1 cellular context compared by ENCODE assay signal in the genomic region with DNA sequence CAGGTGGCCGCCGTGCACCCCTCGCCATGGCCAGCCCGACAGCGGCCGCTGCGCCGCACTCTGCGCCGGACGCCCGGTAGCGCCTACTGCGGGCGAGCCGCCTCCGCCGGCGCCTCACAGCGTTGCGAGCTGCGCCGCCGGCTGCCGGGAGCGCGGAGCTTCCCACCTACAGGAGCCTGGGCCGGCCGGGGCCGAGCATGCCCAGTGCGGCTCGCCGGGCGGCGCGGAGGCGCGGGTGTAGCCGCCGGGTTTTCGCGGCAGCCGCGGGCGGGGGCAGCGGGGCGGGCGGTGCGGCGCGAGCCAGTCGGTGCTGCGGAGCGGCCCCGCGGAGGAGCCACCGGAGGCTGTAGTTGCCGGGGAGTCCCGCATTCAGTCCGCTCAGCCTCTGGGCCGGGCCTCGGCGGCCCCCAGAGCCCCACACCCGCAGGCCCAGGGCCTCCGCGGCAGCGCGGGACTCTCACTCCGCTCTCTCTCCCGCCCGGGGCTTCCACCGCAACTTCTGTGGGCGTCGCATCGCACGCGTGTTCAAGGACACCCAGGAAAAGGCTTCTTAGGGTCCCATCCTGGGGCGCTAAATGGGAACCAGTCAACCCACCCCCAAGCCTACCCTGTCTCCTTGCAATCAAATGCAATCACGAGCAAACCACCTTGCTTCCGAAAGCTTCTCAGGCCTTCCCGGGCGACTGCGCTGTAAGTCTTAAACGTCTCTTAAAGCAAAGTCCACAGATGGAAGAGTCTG.
TF ChIP-seq lines count a peak whose summit lies in the region.

A gene (minus strand): TSS at position 143 of the 739 bp plus-strand sequence. CDS start 20,518 bp downstream, outside the sequence.

TF ChIP-seq in HepG2, 621 proteins besides CTCF, POLR2A, EP300 and RAD21 (continued from another document and continues in another):
- TF ChIP-seq, protein P1, sequence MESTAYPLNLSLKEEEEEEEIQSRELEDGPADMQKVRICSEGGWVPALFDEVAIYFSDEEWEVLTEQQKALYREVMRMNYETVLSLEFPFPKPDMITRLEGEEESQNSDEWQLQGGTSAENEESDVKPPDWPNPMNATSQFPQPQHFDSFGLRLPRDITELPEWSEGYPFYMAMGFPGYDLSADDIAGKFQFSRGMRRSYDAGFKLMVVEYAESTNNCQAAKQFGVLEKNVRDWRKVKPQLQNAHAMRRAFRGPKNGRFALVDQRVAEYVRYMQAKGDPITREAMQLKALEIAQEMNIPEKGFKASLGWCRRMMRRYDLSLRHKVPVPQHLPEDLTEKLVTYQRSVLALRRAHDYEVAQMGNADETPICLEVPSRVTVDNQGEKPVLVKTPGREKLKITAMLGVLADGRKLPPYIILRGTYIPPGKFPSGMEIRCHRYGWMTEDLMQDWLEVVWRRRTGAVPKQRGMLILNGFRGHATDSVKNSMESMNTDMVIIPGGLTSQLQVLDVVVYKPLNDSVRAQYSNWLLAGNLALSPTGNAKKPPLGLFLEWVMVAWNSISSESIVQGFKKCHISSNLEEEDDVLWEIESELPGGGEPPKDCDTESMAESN (CRISPR knock-in tag; conservative IDR thresholded peaks at IDR 0.05), result peak; percentile 62
- TF ChIP-seq, protein P2, sequence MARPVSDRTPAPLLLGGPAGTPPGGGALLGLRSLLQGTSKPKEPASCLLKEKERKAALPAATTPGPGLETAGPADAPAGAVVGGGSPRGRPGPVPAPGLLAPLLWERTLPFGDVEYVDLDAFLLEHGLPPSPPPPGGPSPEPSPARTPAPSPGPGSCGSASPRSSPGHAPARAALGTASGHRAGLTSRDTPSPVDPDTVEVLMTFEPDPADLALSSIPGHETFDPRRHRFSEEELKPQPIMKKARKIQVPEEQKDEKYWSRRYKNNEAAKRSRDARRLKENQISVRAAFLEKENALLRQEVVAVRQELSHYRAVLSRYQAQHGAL (CRISPR knock-in tag; IDR thresholded peaks at IDR 0.05; ENCODE audit: not compliant biosample characterization), result no peak
- TF ChIP-seq SPEN (CRISPR knock-in tag; IDR thresholded peaks at IDR 0.05; ENCODE audit: low read depth) (peak; percentile 63; the same call in 1 of the 2 replicates), ZNF430 (CRISPR knock-in tag; IDR thresholded peaks at IDR 0.05) (no peak), ZNF562 (CRISPR knock-in tag; IDR thresholded peaks at IDR 0.05; ENCODE audit: borderline replicate concordance) (0 out of 2 replicates have a peak, but pooled peaks have one; percentile 52), CEBPB (IDR thresholded peaks at IDR 0.05; ENCODE audit: borderline replicate concordance, low read depth, low read length) (no peak), SRY (CRISPR knock-in tag; IDR thresholded peaks at IDR 0.05) (peak; percentile 43; the same call in 1 of the 2 replicates), ZNF891 (CRISPR knock-in tag; IDR thresholded peaks at IDR 0.05) (no peak), HOXA9 (CRISPR knock-in tag; IDR thresholded peaks at IDR 0.05; ENCODE audit: borderline replicate concordance) (no peak), SAP130 (CRISPR knock-in tag; IDR thresholded peaks at IDR 0.05; ENCODE audit: low read depth) (0 out of 2 replicates have a peak, but pooled peaks have one; percentile 29), SKI (IDR thresholded peaks at IDR 0.05; ENCODE audit: partially characterized antibody) (peak; percentile 91), CCDC6 (CRISPR knock-in tag; IDR thresholded peaks at IDR 0.05) (peak; percentile 85; the same call in 1 of the 2 replicates), ZNF34 (CRISPR knock-in tag; IDR thresholded peaks at IDR 0.05; ENCODE audit: borderline replicate concordance) (peak; percentile 49; the same call in 1 of the 2 replicates), YY1 (IDR thresholded peaks at IDR 0.05; ENCODE audit: insufficient read depth, insufficient replicate concordance, low read depth, low read length) (peak; percentile 80), ZMYM3 (CRISPR knock-in tag; IDR thresholded peaks at IDR 0.05) (no peak; the same call in 1 of the 2 replicates), DMAP1 (CRISPR knock-in tag; IDR thresholded peaks at IDR 0.05) (0 out of 2 replicates have a peak, but pooled peaks have one; percentile 0), KAT2B (IDR thresholded peaks at IDR 0.05; ENCODE audit: borderline replicate concordance, low read depth, low read length) (no peak), SNAI1 (CRISPR knock-in tag; IDR thresholded peaks at IDR 0.05; ENCODE audit: borderline replicate concordance) (no peak), HNRNPLL (IDR thresholded peaks at IDR 0.05; ENCODE audit: low read depth, low read length, poor library complexity, severe bottlenecking) (peak; percentile 97), SP4 (CRISPR knock-in tag; IDR thresholded peaks at IDR 0.05) (peak; percentile 83), ZNF768 (CRISPR knock-in tag; IDR thresholded peaks at IDR 0.05) (peak; percentile 69; the same call in 1 of the 2 replicates), MXI1 (IDR thresholded peaks at IDR 0.05; ENCODE audit: borderline replicate concordance, low read depth, low read length) (peak; percentile 59; the same call in 1 of the 3 replicates), ZFP37 (CRISPR knock-in tag; IDR thresholded peaks at IDR 0.05; ENCODE audit: borderline replicate concordance) (no peak), ZSCAN21 (CRISPR knock-in tag; IDR thresholded peaks at IDR 0.05; ENCODE audit: borderline replicate concordance) (0 out of 2 replicates have a peak, but pooled peaks have one; percentile 60), KAT7 (CRISPR knock-in tag; IDR thresholded peaks at IDR 0.05; ENCODE audit: borderline replicate concordance) (no peak), ZFY (CRISPR knock-in tag; IDR thresholded peaks at IDR 0.05) (peak; percentile 72)
- TF ChIP-seq, protein P3, sequence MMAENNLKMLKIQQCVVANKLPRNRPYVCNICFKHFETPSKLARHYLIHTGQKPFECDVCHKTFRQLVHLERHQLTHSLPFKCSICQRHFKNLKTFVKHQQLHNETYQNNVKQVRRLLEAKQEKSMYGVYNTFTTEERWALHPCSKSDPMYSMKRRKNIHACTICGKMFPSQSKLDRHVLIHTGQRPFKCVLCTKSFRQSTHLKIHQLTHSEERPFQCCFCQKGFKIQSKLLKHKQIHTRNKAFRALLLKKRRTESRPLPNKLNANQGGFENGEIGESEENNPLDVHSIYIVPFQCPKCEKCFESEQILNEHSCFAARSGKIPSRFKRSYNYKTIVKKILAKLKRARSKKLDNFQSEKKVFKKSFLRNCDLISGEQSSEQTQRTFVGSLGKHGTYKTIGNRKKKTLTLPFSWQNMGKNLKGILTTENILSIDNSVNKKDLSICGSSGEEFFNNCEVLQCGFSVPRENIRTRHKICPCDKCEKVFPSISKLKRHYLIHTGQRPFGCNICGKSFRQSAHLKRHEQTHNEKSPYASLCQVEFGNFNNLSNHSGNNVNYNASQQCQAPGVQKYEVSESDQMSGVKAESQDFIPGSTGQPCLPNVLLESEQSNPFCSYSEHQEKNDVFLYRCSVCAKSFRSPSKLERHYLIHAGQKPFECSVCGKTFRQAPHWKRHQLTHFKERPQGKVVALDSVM (CRISPR knock-in tag; IDR thresholded peaks at IDR 0.05), result peak; percentile 88
- TF ChIP-seq, protein P4, sequence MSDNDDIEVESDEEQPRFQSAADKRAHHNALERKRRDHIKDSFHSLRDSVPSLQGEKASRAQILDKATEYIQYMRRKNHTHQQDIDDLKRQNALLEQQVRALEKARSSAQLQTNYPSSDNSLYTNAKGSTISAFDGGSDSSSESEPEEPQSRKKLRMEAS (IDR thresholded peaks at IDR 0.05), result peak; percentile 80
- TF ChIP-seq, protein P5, sequence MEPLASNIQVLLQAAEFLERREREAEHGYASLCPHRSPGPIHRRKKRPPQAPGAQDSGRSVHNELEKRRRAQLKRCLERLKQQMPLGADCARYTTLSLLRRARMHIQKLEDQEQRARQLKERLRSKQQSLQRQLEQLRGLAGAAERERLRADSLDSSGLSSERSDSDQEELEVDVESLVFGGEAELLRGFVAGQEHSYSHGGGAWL (CRISPR knock-in tag; IDR thresholded peaks at IDR 0.05), result 0 out of 2 replicates have a peak, but pooled peaks have one; percentile 40
- TF ChIP-seq, protein P6, sequence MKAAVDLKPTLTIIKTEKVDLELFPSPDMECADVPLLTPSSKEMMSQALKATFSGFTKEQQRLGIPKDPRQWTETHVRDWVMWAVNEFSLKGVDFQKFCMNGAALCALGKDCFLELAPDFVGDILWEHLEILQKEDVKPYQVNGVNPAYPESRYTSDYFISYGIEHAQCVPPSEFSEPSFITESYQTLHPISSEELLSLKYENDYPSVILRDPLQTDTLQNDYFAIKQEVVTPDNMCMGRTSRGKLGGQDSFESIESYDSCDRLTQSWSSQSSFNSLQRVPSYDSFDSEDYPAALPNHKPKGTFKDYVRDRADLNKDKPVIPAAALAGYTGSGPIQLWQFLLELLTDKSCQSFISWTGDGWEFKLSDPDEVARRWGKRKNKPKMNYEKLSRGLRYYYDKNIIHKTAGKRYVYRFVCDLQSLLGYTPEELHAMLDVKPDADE (CRISPR knock-in tag; IDR thresholded peaks at IDR 0.05), result no peak
- TF ChIP-seq, protein P7, sequence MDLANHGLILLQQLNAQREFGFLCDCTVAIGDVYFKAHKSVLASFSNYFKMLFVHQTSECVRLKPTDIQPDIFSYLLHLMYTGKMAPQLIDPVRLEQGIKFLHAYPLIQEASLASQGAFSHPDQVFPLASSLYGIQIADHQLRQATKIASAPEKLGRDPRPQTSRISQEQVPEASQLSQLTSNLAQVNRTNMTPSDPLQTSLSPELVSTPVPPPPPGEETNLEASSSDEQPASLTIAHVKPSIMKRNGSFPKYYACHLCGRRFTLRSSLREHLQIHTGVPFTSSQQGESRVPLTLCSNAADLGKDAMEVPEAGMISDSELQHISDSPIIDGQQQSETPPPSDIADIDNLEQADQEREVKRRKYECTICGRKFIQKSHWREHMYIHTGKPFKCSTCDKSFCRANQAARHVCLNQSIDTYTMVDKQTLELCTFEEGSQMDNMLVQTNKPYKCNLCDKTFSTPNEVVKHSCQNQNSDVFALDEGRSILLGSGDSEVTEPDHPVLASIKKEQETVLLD (CRISPR knock-in tag; IDR thresholded peaks at IDR 0.05; ENCODE audit: low read depth), result peak; percentile 80; the same call in 1 of the 2 replicates
- TF ChIP-seq, protein P8, sequence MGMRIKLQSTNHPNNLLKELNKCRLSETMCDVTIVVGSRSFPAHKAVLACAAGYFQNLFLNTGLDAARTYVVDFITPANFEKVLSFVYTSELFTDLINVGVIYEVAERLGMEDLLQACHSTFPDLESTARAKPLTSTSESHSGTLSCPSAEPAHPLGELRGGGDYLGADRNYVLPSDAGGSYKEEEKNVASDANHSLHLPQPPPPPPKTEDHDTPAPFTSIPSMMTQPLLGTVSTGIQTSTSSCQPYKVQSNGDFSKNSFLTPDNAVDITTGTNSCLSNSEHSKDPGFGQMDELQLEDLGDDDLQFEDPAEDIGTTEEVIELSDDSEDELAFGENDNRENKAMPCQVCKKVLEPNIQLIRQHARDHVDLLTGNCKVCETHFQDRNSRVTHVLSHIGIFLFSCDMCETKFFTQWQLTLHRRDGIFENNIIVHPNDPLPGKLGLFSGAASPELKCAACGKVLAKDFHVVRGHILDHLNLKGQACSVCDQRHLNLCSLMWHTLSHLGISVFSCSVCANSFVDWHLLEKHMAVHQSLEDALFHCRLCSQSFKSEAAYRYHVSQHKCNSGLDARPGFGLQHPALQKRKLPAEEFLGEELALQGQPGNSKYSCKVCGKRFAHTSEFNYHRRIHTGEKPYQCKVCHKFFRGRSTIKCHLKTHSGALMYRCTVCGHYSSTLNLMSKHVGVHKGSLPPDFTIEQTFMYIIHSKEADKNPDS (CRISPR knock-in tag; IDR thresholded peaks at IDR 0.05), result 0 out of 2 replicates have a peak, but pooled peaks have one; percentile 36
- TF ChIP-seq, protein P9, sequence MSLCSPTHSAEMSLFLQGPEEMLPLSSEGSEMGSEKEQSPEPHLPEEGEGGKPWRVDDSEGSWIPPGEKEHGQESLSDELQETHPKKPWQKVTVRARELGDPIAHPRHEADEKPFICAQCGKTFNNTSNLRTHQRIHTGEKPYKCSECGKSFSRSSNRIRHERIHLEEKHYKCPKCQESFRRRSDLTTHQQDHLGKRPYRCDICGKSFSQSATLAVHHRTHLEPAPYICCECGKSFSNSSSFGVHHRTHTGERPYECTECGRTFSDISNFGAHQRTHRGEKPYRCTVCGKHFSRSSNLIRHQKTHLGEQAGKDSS (CRISPR knock-in tag; IDR thresholded peaks at IDR 0.05; ENCODE audit: borderline replicate concordance, low read depth), result 0 out of 2 replicates have a peak, but pooled peaks have one; percentile 15
- TF ChIP-seq, protein P10, sequence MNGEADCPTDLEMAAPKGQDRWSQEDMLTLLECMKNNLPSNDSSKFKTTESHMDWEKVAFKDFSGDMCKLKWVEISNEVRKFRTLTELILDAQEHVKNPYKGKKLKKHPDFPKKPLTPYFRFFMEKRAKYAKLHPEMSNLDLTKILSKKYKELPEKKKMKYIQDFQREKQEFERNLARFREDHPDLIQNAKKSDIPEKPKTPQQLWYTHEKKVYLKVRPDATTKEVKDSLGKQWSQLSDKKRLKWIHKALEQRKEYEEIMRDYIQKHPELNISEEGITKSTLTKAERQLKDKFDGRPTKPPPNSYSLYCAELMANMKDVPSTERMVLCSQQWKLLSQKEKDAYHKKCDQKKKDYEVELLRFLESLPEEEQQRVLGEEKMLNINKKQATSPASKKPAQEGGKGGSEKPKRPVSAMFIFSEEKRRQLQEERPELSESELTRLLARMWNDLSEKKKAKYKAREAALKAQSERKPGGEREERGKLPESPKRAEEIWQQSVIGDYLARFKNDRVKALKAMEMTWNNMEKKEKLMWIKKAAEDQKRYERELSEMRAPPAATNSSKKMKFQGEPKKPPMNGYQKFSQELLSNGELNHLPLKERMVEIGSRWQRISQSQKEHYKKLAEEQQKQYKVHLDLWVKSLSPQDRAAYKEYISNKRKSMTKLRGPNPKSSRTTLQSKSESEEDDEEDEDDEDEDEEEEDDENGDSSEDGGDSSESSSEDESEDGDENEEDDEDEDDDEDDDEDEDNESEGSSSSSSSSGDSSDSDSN (CRISPR knock-in tag; IDR thresholded peaks at IDR 0.05), result peak; percentile 86; the same call in 1 of the 2 replicates
- TF ChIP-seq, protein P11, sequence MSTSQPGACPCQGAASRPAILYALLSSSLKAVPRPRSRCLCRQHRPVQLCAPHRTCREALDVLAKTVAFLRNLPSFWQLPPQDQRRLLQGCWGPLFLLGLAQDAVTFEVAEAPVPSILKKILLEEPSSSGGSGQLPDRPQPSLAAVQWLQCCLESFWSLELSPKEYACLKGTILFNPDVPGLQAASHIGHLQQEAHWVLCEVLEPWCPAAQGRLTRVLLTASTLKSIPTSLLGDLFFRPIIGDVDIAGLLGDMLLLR (CRISPR knock-in tag; IDR thresholded peaks at IDR 0.05), result 0 out of 2 replicates have a peak, but pooled peaks have one; percentile 11
- TF ChIP-seq, protein P12, sequence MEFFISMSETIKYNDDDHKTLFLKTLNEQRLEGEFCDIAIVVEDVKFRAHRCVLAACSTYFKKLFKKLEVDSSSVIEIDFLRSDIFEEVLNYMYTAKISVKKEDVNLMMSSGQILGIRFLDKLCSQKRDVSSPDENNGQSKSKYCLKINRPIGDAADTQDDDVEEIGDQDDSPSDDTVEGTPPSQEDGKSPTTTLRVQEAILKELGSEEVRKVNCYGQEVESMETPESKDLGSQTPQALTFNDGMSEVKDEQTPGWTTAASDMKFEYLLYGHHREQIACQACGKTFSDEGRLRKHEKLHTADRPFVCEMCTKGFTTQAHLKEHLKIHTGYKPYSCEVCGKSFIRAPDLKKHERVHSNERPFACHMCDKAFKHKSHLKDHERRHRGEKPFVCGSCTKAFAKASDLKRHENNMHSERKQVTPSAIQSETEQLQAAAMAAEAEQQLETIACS (CRISPR knock-in tag; IDR thresholded peaks at IDR 0.05), result peak; percentile 21; the same call in 1 of the 2 replicates
- TF ChIP-seq, protein P13, sequence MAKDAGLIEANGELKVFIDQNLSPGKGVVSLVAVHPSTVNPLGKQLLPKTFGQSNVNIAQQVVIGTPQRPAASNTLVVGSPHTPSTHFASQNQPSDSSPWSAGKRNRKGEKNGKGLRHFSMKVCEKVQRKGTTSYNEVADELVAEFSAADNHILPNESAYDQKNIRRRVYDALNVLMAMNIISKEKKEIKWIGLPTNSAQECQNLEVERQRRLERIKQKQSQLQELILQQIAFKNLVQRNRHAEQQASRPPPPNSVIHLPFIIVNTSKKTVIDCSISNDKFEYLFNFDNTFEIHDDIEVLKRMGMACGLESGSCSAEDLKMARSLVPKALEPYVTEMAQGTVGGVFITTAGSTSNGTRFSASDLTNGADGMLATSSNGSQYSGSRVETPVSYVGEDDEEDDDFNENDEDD (CRISPR knock-in tag; IDR thresholded peaks at IDR 0.05; ENCODE audit: borderline replicate concordance), result peak; percentile 83
